ENCODE assay signal across 1 cellular context in the genomic region with DNA sequence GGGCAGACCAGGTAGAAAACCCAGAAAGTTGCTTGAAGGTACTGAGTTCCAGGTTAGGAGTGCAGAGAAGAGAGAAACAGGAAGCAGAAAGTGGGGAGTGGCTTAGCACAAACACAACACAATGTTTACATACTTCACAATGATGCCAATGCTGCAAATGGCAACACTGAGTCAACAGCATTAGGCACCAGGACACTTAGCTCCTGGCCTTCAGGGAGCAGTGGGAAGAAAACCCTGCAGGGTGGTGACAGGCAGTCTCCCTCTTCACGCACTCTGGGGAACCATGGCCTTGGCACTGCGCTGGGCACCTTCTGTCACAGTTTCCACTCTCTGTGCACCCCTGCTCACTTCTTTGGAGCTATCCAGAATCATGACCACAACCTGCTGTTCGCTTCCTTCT.
TF ChIP-seq lines count a peak whose summit lies in the region.

No MANE protein-coding gene starts in this region.

TF ChIP-seq in H1, 55 proteins besides CTCF, POLR2A, EP300 and RAD21:
- TF ChIP-seq TAF7 (optimal IDR thresholded peaks at IDR 0.05; ENCODE audit: borderline replicate concordance, low read depth, low read length) (no peak), EZH2 (IDR thresholded peaks at IDR 0.05; ENCODE audit: low read depth, low read length, severe bottlenecking) (no peak), RBBP5 (IDR thresholded peaks at IDR 0.05; ENCODE audit: borderline replicate concordance, low read depth, low read length) (no peak), JUN (IDR thresholded peaks at IDR 0.05; ENCODE audit: low read depth, low read length) (no peak)
TF ChIP-seq in H1: peak in this region for 0.
